17 cellular contexts compared by ENCODE assay signal in genomic region chrX:17848545-17849265, GRCh38.
"Had no signal": no experiment of that assay in that cellular context is flagged by ENCODE, and none has a peak within 500 bp of the region (broad histone marks: within the 10 kb centered on the region; RNA-seq: fewer than 3 reads in every experiment).

No MANE protein-coding gene starts in this region.

- H3K36me3 Mint-ChIP-seq: activated naive CD4-positive, alpha-beta T cell treated with anti-CD3 and anti-CD28 coated beads, Interleukin-2, amount 50 U/mL, for 72 hours; mesothelial cell of epicardium had no signal

- H3K4me3 ChIP-seq: lower lobe of right lung, prostate gland, right lobe of liver, SK-N-MC, thyroid gland had no signal

- H3K27ac ChIP-seq: brain microvascular endothelial cell, lower lobe of right lung, prostate gland, right lobe of liver, SK-N-MC had no signal

- H3K9me3 ChIP-seq: lower lobe of right lung, prostate gland, right lobe of liver, thyroid gland had no signal

- H3K4me3 Mint-ChIP-seq: mesothelial cell of epicardium, nephron progenitor cell had no signal

- H3K36me3 ChIP-seq: brain microvascular endothelial cell, lower lobe of right lung, prostate gland, right lobe of liver, thyroid gland had no signal

- H3K9me3 Mint-ChIP-seq: activated naive CD4-positive, alpha-beta T cell treated with anti-CD3 and anti-CD28 coated beads, Interleukin-2, amount 50 U/mL, for 72 hours; activated T-helper 2 cell treated with anti-CD3 and anti-CD28 coated beads, Interferon-gamma antibody, Interleukin-2, Interleukin-4, amounts not matched to agents 10 μg/mL and 5 μg/mL and 100 μg/mL, durations not matched to agents 14 hours and 24 hours and 36 hours had no signal

- H3K4me1 Mint-ChIP-seq: mesothelial cell of epicardium had no signal

- DNase-seq: activated CD4-positive, alpha-beta T cell treated with anti-CD3 and anti-CD28 coated beads, Interleukin-2, amount 50 U/mL, for 4 hours; brain microvascular endothelial cell; cerebellar nuclear complex; effector CD8-positive, alpha-beta T cell; foreskin fibroblast; glutamatergic neuron; kidney glomerular epithelial cell; lower lobe of right lung; nephron progenitor cell; right lobe of liver; T-helper 9 cell; thyroid gland had no signal

- H3K27me3 ChIP-seq: brain microvascular endothelial cell, right lobe of liver, thyroid gland had no signal

- H3K4me1 ChIP-seq: prostate gland, right lobe of liver had no signal

- H3K27ac Mint-ChIP-seq: activated T-helper 2 cell treated with anti-CD3 and anti-CD28 coated beads, Interferon-gamma antibody, Interleukin-2, Interleukin-4, amounts not matched to agents 10 μg/mL and 5 μg/mL and 100 μg/mL, durations not matched to agents 14 hours and 24 hours and 36 hours; mesothelial cell of epicardium; nephron progenitor cell had no signal
